In the genomic region with DNA sequence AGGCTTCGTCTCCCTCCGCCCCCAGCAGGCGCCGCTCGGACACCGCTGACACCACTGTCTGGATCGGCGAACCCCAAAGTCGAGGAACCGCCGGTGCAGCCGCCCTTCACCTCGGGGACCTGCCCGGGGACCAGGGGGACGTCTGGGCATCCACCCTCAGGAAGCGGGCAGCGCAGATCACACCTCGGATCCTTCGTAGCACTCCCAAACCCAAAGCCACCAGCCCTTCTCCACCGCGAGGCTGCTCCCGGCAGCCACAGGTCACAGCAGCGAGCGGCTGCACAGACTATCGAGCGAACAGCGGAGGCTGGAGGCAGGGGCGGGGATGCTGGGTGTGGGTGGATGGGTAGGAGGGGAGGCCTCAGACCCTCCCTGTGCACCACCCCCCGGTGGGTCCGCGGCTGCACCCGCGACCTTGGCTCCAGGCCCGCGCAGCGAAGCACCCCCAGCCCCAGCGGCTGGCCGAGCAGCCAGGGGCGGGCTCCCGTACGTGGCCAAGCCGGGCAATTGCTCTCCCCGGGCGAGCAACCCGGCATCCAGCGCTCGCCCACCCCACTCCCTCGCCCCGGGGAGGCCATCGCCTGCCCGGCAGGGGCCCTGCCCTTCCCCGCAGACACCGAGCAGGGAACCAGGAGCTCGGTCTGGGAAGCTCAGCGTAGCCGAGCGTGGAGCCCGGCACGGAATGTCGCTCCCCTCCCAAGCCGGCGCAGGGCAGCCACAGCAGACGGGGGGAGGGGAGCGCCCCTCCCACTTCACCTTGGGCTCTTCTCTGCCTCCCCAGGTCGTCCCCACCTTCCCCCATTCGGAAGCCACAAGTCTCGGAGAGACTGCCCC, we compare ENCODE assay signal across 8 cellular contexts.
A peak's percentile ranks its signal among the peaks of the same experiment; 100 is the strongest.
DNase-seq lines count a peak whose midpoint lies in the region; ATAC-seq and TF ChIP-seq lines count a peak whose summit lies in the region.

No MANE protein-coding gene starts in this region.

- peak overlapping the region; percentile 41 for H3K4me3 ChIP-seq in adipocyte (ENCODE audit: low read length)
- H3K4me3 ChIP-seq in iPS-20b (ENCODE audit: low read length) = peak overlapping the region; percentile 81
- peak overlapping the region; percentile 40 to 53 (median 44) for H3K4me3 ChIP-seq in skin epidermis

- no peaks in the 10 kb centered on the region for H3K4me1 ChIP-seq in adipocyte (ENCODE audit: control insufficient read depth, insufficient read depth, low read length)
- peaks cover 9% of the 10 kb centered on the region for H3K4me1 ChIP-seq in iPS-20b (ENCODE audit: insufficient read depth, low read length)

- TF ChIP-seq CTCF in GM10266 (IDR thresholded peaks at IDR 0.05; ENCODE audit: control insufficient read depth, insufficient read depth, low read depth, missing control alignments) = no peak

- H3K36me3 ChIP-seq in adipocyte (ENCODE audit: control insufficient read depth, insufficient read depth, low read length, severe bottlenecking) (no peaks in the 10 kb centered on the region), iPS-20b (ENCODE audit: insufficient read depth, low read depth, low read length) (no peaks in the 10 kb centered on the region)

- DNase-seq in GM10266 (ENCODE audit: extremely low spot score) = peak; percentile 49
- DNase-seq in NCI-H526 treated with DMSO at 0.1 percent for 48 hours (lab: John Stamatoyannopoulos, UW) = peak; percentile 32
- no peak for DNase-seq in adipocyte (ENCODE audit: low read depth)
- no peak for DNase-seq in NCI-H226

- H3K27me3 ChIP-seq in adipocyte (replicated peaks; ENCODE audit: control insufficient read depth, insufficient read depth, low read length) = peaks cover 69% of the 10 kb centered on the region
- H3K27me3 ChIP-seq in iPS-20b (ENCODE audit: insufficient read depth, low read length) = peaks cover 68% of the 10 kb centered on the region

- no peak overlapping the region for H3K27ac ChIP-seq in iPS-20b (ENCODE audit: low read length)
- H3K27ac ChIP-seq in skin epidermis = peak overlapping the region in 5 of 21 experiments; percentile 10 to 68 (median 44)

- no peak for ATAC-seq in GM21367 (IDR thresholded peaks at IDR 0.05; ENCODE audit: unreplicated experiment)
- ATAC-seq in HG03521 (IDR thresholded peaks at IDR 0.05; ENCODE audit: unreplicated experiment) = no peak

- no peaks in the 10 kb centered on the region for H3K9me3 ChIP-seq in adipocyte (ENCODE audit: control insufficient read depth, low read length)
- no peaks in the 10 kb centered on the region for H3K9me3 ChIP-seq in iPS-20b (ENCODE audit: insufficient read depth, low read depth, low read length)

- H3K9ac ChIP-seq in adipocyte (ENCODE audit: low read length) (no peak overlapping the region), iPS-20b (ENCODE audit: low read depth, low read length) (peak overlapping the region; percentile 64; the same call in 1 of the 2 replicates)

Comparison
In these comparisons a context has a peak if more than half of its experiments do, and no peak if none do; other contexts are left out.
1. DNase-seq: peak in GM10266 (single experiment) and NCI-H526 treated with DMSO at 0.1 percent for 48 hours (single experiment); none in adipocyte (single experiment) and NCI-H226 (single experiment).
2. Peak in every context shown above with its lines, with median percentiles within 50 percentile points of each other: H3K4me3 ChIP-seq.